8 cellular contexts compared by ENCODE assay signal in the genomic region with DNA sequence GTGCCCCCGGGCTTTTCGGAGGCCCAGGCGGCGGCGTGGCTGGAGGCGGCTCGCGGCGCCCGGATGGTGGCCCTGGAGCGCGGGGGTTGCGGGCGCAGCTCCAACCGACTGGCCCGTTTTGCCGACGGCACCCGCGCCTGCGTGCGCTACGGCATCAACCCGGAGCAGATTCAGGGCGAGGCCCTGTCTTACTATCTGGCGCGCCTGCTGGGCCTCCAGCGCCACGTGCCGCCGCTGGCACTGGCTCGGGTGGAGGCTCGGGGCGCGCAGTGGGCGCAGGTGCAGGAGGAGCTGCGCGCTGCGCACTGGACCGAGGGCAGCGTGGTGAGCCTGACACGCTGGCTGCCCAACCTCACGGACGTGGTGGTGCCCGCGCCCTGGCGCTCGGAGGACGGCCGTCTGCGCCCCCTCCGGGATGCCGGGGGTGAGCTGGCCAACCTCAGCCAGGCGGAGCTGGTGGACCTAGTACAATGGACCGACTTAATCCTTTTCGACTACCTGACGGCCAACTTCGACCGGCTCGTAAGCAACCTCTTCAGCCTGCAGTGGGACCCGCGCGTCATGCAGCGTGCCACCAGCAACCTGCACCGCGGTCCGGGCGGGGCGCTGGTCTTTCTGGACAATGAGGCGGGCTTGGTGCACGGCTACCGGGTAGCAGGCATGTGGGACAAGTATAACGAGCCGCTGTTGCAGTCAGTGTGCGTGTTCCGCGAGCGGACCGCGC. TPM values are rescaled to one million over a fixed set of nuclear protein-coding genes. Genes with fewer than 3 reads are reported as not detected.
DNase-seq lines count a peak whose midpoint lies in the region; ATAC-seq, FAIRE-seq and TF ChIP-seq lines count a peak whose summit lies in the region.

No MANE protein-coding gene starts in this region.

- intact Hi-C loops in body of pancreas (cut with DNase I) (loop anchor here (10.0 kb wide), 1 partner anchor 866 kb away; no protein-coding TSS in a partner anchor), spleen (cut with DNase I; ENCODE audit: low total_unique reads) (loop anchor here (10.0 kb wide), 2 partner anchors 206 to 506 kb away; no protein-coding TSS in a partner anchor)

- FAIRE-seq in A549 (lab: Jason Lieb, UNC) = no peak

- 0% methylated on average over 9 of the region's 80 CpGs for WGBS in A549 (ENCODE audit: missing lambda C conversion rate)
- 1% methylated on average over 22 to 78 of the region's 80 CpGs for WGBS in body of pancreas, 2 donors
- WGBS in spleen, 5 donors = 1 to 3% (median 2%) methylated on average over 13 to 80 of the region's 80 CpGs

- H3K36me3 ChIP-seq in body of pancreas (replicated peaks in 1 of 2; ENCODE audit: insufficient read depth in 1 of 2, low read depth in 2 of 2) (no peaks in the 10 kb centered on the region), iPS-20b (ENCODE audit: insufficient read depth, low read depth, low read length) (no peaks in the 10 kb centered on the region), spleen (no peaks in the 10 kb centered on the region)

- TF ChIP-seq EP300 in A549 (IDR thresholded peaks at IDR 0.05) = no peak

- peaks cover 46% of the 10 kb centered on the region; the same call in 2 of the 3 replicates for H3K4me1 ChIP-seq in A549
- H3K4me1 ChIP-seq in body of pancreas = peaks cover 38% of the 10 kb centered on the region
- H3K4me1 ChIP-seq in iPS-20b (ENCODE audit: insufficient read depth, low read length) = peaks cover 19% of the 10 kb centered on the region
- peaks cover 14 to 75% (median 43%) of the 10 kb centered on the region in 6 donors for H3K4me1 ChIP-seq in spleen

- H3K9ac ChIP-seq in iPS-20b (ENCODE audit: low read depth, low read length) = peak overlapping the region; percentile 78; the same call in 1 of the 2 replicates

- peak overlapping the region; percentile 94 for H3K4me2 ChIP-seq in A549

- TF ChIP-seq RAD21 in A549 (conservative IDR thresholded peaks at IDR 0.05 in 1 of 2, IDR thresholded peaks at IDR 0.05 in 1 of 2) = no peak; a peak in 2 of 5 replicates

- H3K4me3 ChIP-seq in A549 (peak overlapping the region; percentile 90), GM12864 (ENCODE audit: low read depth, low read length) (peak overlapping the region; percentile 44), body of pancreas (peak overlapping the region; percentile 10), iPS-20b (ENCODE audit: low read length) (peak overlapping the region; percentile 79), spleen (peak overlapping the region; percentile 32 to 80 (median 62))

- no peaks in the 10 kb centered on the region for H3K9me3 ChIP-seq in A549
- H3K9me3 ChIP-seq in body of pancreas = no peaks in the 10 kb centered on the region
- H3K9me3 ChIP-seq in iPS-20b (ENCODE audit: insufficient read depth, low read depth, low read length) = no peaks in the 10 kb centered on the region
- no peaks in the 10 kb centered on the region for H3K9me3 ChIP-seq in spleen

- DNase-seq in A549 (ENCODE audit: low read depth in 1 of 2, low spot score in 1 of 2) = peak; percentile 37 to 77
- DNase-seq in GM12864 (ENCODE audit: low read depth) = no peak
- peak; percentile 84 for DNase-seq in NCI-H69 (lab: John Stamatoyannopoulos, UW)
- peak; percentile 42 to 52 (median 46) for DNase-seq in body of pancreas
- peak; percentile 74 for DNase-seq in spleen

- H3K27ac ChIP-seq in A549 (peak overlapping the region; percentile 94 to 97), body of pancreas (peak overlapping the region in 3 of 4 donors; percentile 58 to 70 (median 69)), iPS-20b (ENCODE audit: low read length) (no peak overlapping the region), spleen (peak overlapping the region in 7 of 8 donors; percentile 39 to 82 (median 78))

- CTCF ChIA-PET in A549 (lab: Yijun Ruan, JAX) = interaction anchor here (0.6 to 3.9 kb wide), 23 partner anchors 9 to 655 kb away, joined by 3 to 35 read pairs (median 4); a partner anchor contains a TSS

- no peaks in the 10 kb centered on the region for H3K27me3 ChIP-seq in body of pancreas
- peaks cover 42% of the 10 kb centered on the region for H3K27me3 ChIP-seq in iPS-20b (ENCODE audit: insufficient read depth, low read length)
- H3K27me3 ChIP-seq in spleen (replicated peaks in 1 of 7) = peaks cover 0 to 90% (median 44%) of the 10 kb centered on the region in 7 donors

- TF ChIP-seq CTCF in A549 (IDR thresholded peaks at IDR 0.05) (no peak), GM12864 (IDR thresholded peaks at IDR 0.05; ENCODE audit: low read depth, low read length, missing control alignments) (no peak), body of pancreas (IDR thresholded peaks at IDR 0.05) (no peak), spleen (IDR thresholded peaks at IDR 0.05 in 8 of 11, conservative IDR thresholded peaks at IDR 0.05 in 3 of 11) (no peak)

- ATAC-seq in A549 (peak; percentile 64), HG02763 (IDR thresholded peaks at IDR 0.05; ENCODE audit: unreplicated experiment) (peak; percentile 24), body of pancreas (peak; percentile 25), HG03378 (IDR thresholded peaks at IDR 0.05; ENCODE audit: unreplicated experiment) (no peak)

- peak; percentile 4; the same call in 1 of the 2 replicates for TF ChIP-seq POLR2A in A549 (IDR thresholded peaks at IDR 0.05; ENCODE audit: low read length)
- no peak for TF ChIP-seq POLR2A in body of pancreas (IDR thresholded peaks at IDR 0.05)
- no peak for TF ChIP-seq POLR2A in spleen (IDR thresholded peaks at IDR 0.05)

- POLR2A ChIA-PET in A549 (lab: Yijun Ruan, JAX) = interaction anchor here (0.6 to 1.7 kb wide), 5 partner anchors 17 to 540 kb away, joined by 3 to 5 read pairs (median 3); a partner anchor contains a TSS

TF ChIP-seq in A549, 52 proteins besides CTCF, POLR2A, EP300 and RAD21:
- TF ChIP-seq EHMT2 (IDR thresholded peaks at IDR 0.05; ENCODE audit: low read depth) (no peak), CHD4 (IDR thresholded peaks at IDR 0.05; ENCODE audit: borderline replicate concordance) (no peak), HOXB5 (CRISPR knock-in tag; IDR thresholded peaks at IDR 0.05) (no peak), RNF2 (IDR thresholded peaks at IDR 0.05; ENCODE audit: borderline replicate concordance, low read depth) (peak; percentile 84; the same call in 1 of the 2 replicates), TFCP2L1 (CRISPR knock-in tag; IDR thresholded peaks at IDR 0.05) (peak; percentile 60; the same call in 1 of the 2 replicates), RCOR1 (IDR thresholded peaks at IDR 0.05; ENCODE audit: low read depth, low read length) (no peak), PHF8 (IDR thresholded peaks at IDR 0.05; ENCODE audit: borderline replicate concordance, low read depth) (peak; percentile 27; the same call in 1 of the 2 replicates), SMC3 (IDR thresholded peaks at IDR 0.05) (0 out of 3 replicates have a peak, but pooled peaks have one; percentile 2), KDM5A (IDR thresholded peaks at IDR 0.05) (no peak), HDAC2 (IDR thresholded peaks at IDR 0.05) (peak; percentile 90)
- TF ChIP-seq, protein P1, sequence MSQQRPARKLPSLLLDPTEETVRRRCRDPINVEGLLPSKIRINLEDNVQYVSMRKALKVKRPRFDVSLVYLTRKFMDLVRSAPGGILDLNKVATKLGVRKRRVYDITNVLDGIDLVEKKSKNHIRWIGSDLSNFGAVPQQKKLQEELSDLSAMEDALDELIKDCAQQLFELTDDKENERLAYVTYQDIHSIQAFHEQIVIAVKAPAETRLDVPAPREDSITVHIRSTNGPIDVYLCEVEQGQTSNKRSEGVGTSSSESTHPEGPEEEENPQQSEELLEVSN (IDR thresholded peaks at IDR 0.05; ENCODE audit: borderline replicate concordance, low read depth) = peak; percentile 88
- TF ChIP-seq, protein P2, sequence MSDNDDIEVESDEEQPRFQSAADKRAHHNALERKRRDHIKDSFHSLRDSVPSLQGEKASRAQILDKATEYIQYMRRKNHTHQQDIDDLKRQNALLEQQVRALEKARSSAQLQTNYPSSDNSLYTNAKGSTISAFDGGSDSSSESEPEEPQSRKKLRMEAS (IDR thresholded peaks at IDR 0.05) = peak; percentile 97

RNA-seq across cellular contexts. Expression of a gene that starts 0.9 kb away (rescaled TPM):
- polyA plus RNA-seq in A549 (2011; rRNA removed) = 6.5 and 7.1 TPM in 2 replicates
- 16.4 and 23.4 TPM in 2 replicates for polyA plus RNA-seq in A549 (2012; cell fraction: cytosol; rRNA removed)
- 23.7 and 31.3 TPM in 2 replicates for polyA plus RNA-seq in A549 (2012; cell fraction: nucleus; rRNA removed)
- polyA plus RNA-seq in A549 (2017; fragmentation: RNase III; extraction: RNeasy Plus Mini Kit Qiagen cat#74134 plus additional on column Dnase treatment) = 14.5 to 17.9 TPM (median 15.6 TPM) in 3 replicates
- polyA minus RNA-seq in A549 (2011; rRNA and poly(A)+ RNA removed) = 5.4 and 5.9 TPM in 2 replicates
- total RNA-seq in body of pancreas = 10 to 100 TPM in 1 of 2 donors, 1 to 10 TPM in 1; 4.2 to 17.1 TPM
- total RNA-seq in spleen = 10 to 100 TPM in 4 of 7 donors, 1 to 10 TPM in 3; 7.5 to 40.6 (median 10.4) TPM
- polyA plus RNA-seq in spleen = 1 to 10 TPM; 3.0 to 3.3 (median 3.2) TPM

RNA-seq across cellular contexts. Expression of a gene that starts 43.4 kb away (rescaled TPM):
- 70.4 and 102 TPM in 2 replicates for polyA plus RNA-seq in A549 (2011; rRNA removed)
- polyA plus RNA-seq in A549 (2012; cell fraction: cytosol; rRNA removed) = 20.3 and 20.4 TPM in 2 replicates
- polyA plus RNA-seq in A549 (2012; cell fraction: nucleus; rRNA removed) = 11.3 and 21.5 TPM in 2 replicates
- 19.3 to 23.7 TPM (median 20.9 TPM) in 3 replicates for polyA plus RNA-seq in A549 (2017; fragmentation: RNase III; extraction: RNeasy Plus Mini Kit Qiagen cat#74134 plus additional on column Dnase treatment)
- 91.7 and 113 TPM in 2 replicates for polyA minus RNA-seq in A549 (2011; rRNA and poly(A)+ RNA removed)
- 10 to 100 TPM; 17.4 to 81.7 TPM for total RNA-seq in body of pancreas
- total RNA-seq in spleen = 10 to 100 TPM; 43.3 to 65.7 (median 53.8) TPM
- polyA plus RNA-seq in spleen = 1 to 10 TPM; 5.3 to 9.0 (median 5.5) TPM

Comparison
In these comparisons a context has a peak if more than half of its experiments do, and no peak if none do; other contexts are left out.
1. H3K4me3 ChIP-seq: peak in every context shown above with its lines; median percentile 90 in A549; 79 in iPS-20b; 62 in spleen; 44 in GM12864; 10 in body of pancreas.